9 cellular contexts compared by ENCODE assay signal in the genomic region with DNA sequence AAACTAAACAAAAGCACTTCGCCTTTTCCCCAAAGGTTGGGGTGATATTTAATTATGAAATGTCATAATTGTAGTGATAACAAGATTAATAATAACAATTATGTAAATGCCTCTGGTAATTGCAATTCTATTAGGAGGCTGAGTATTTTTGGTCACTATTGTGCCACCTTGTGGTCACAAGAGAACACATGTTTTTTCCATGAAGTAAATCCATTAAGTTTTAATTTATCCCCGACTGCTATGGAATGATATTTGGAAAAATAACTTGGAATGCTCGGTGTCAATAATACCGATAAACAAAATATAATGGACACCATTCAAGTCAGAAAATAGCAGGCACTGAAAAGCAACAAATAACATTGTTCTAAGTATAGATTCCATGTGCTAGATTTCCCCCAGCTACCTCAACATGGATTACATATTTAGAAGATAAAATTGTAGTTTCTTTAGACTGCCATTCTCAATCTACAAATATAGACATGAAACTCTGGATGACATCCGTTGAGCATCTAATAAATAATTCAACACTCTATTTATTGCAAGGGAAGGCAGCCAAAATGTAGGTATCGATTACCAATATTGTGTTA. TPM values are rescaled to one million over a fixed set of nuclear protein-coding genes. Genes with fewer than 3 reads are reported as not detected.
DNase-seq lines count a peak whose midpoint lies in the region; ATAC-seq, FAIRE-seq and TF ChIP-seq lines count a peak whose summit lies in the region.
"Had no signal": no experiment of that assay in that cellular context is flagged by ENCODE, and none has a peak within 500 bp of the region (broad histone marks: within the 10 kb centered on the region; RNA-seq: fewer than 3 reads in every experiment).

No MANE protein-coding gene starts in this region.

- ATAC-seq in HG03139 (IDR thresholded peaks at IDR 0.05; ENCODE audit: unreplicated experiment) = no peak

- no peaks in the 10 kb centered on the region for H3K36me3 ChIP-seq in mammary epithelial cell (ENCODE audit: insufficient read depth, low read length)
- H3K36me3 ChIP-seq: SJCRH30 had no signal

- peaks cover 7% of the 10 kb centered on the region for H3K4me1 Mint-ChIP-seq in nephron

- no peaks in the 10 kb centered on the region for H3K9me3 ChIP-seq in mammary epithelial cell (replicated peaks; ENCODE audit: insufficient read depth, low read length)
- H3K9me3 ChIP-seq: SJCRH30 had no signal

- H3K4me1 ChIP-seq in mammary epithelial cell (ENCODE audit: insufficient read depth, low read length) = no peaks in the 10 kb centered on the region
- H3K4me1 ChIP-seq: SJCRH30 had no signal

- peak; percentile 87 for FAIRE-seq in D721Med (lab: Jason Lieb, UNC)

- H3K27me3 Mint-ChIP-seq in nephron (ENCODE audit: low read depth) = no peaks in the 10 kb centered on the region

- H3K4me2 ChIP-seq in mammary epithelial cell (ENCODE audit: insufficient read depth, low read depth, low read length) = no peak overlapping the region

- no peak overlapping the region for H3K4me3 Mint-ChIP-seq in nephron

- no peaks in the 10 kb centered on the region for H3K9me3 Mint-ChIP-seq in nephron

- dilution Hi-C loops in mammary epithelial cell (cut with HindIII; ENCODE audit: low sequenced_read_pairs) = no loop called here

- in situ Hi-C loops in mammary epithelial cell (cut with MboI; ENCODE audit: low sequenced_read_pairs in 2 of 2) = loop anchor here in 1 of 2 donors (25.0 kb wide), 1 partner anchor 407 kb away; no protein-coding TSS in a partner anchor

- H3K9ac ChIP-seq in mammary epithelial cell (ENCODE audit: insufficient read depth, low read length) = no peak overlapping the region

- no peaks in the 10 kb centered on the region for H3K79me2 ChIP-seq in mammary epithelial cell (ENCODE audit: insufficient read depth, low read length)

- H3K27ac ChIP-seq in mammary epithelial cell (ENCODE audit: insufficient read depth, low read depth, low read length) = no peak overlapping the region
- H3K27ac ChIP-seq: SJCRH30 had no signal

- intact Hi-C loops in mammary epithelial cell (cut with micrococcal nuclease) = loop anchor here (1.0 to 5.0 kb wide), 4 partner anchors 421 to 617 kb away; no protein-coding TSS in a partner anchor

- TF ChIP-seq EP300 in Ishikawa (IDR thresholded peaks at IDR 0.05; ENCODE audit: borderline replicate concordance) = no peak

- no peak overlapping the region for H3K4me3 ChIP-seq in mammary epithelial cell (replicated peaks in 1 of 3; ENCODE audit: insufficient read depth in 1 of 3, low read depth in 2 of 3, low read length in 3 of 3)
- H3K4me3 ChIP-seq: SJCRH30 had no signal

- H4K20me1 ChIP-seq in mammary epithelial cell (ENCODE audit: insufficient read depth, low read length) = no peaks in the 10 kb centered on the region

- no TSS peak for BruUV-seq in mammary epithelial cell (replicated peaks; lab: Mats Ljungman, UMichigan)

- CTCF ChIA-PET in mammary epithelial cell (lab: Charles Lee; ENCODE audit: low non-redundant PET) = interaction anchor here (0.6 to 0.7 kb wide), 3 partner anchors 43 to 618 kb away, joined by 3 to 5 read pairs (median 5); no protein-coding TSS in a partner anchor

- H3K27me3 ChIP-seq in mammary epithelial cell (ENCODE audit: insufficient read depth, low read length) = no peaks in the 10 kb centered on the region
- H3K27me3 ChIP-seq: SJCRH30 had no signal

- H3K36me3 Mint-ChIP-seq in nephron (ENCODE audit: low read depth) = no peaks in the 10 kb centered on the region

- 17% methylated on average over 6 of the region's 6 CpGs for WGBS in mammary epithelial cell (ENCODE audit: low coverage, missing lambda C conversion rate)

- TF ChIP-seq CTCF in D721Med (IDR thresholded peaks at IDR 0.05; ENCODE audit: insufficient read depth, missing control alignments) = peak; percentile 92
- TF ChIP-seq CTCF in mammary epithelial cell (conservative IDR thresholded peaks at IDR 0.05 in 1 of 2, IDR thresholded peaks at IDR 0.05 in 1 of 2; ENCODE audit: extremely low read depth in 1 of 2, insufficient read depth in 1 of 2, low read depth in 1 of 2, low read length in 2 of 2) = peak; percentile 55 to 66
- TF ChIP-seq CTCF in nephron (IDR thresholded peaks at IDR 0.05; ENCODE audit: unreplicated experiment in 3 of 3) = peak; percentile 73 to 75 (median 74)

- peak; percentile 52 for TF ChIP-seq RAD21 in Ishikawa (IDR thresholded peaks at IDR 0.05; ENCODE audit: low read depth)

- H3K27ac Mint-ChIP-seq in nephron = no peak overlapping the region

- DNase-seq in D721Med (ENCODE audit: insufficient read length, low spot score) = no peak
- DNase-seq in mammary epithelial cell = peak; percentile 16
- no peak for DNase-seq in NK-92 (lab: John Stamatoyannopoulos, UW; ENCODE audit: unreplicated experiment)
- no peak for DNase-seq in activated CD4-positive, alpha-beta T cell treated with anti-CD3 and anti-CD28 coated beads for 1 hour
- no peak for DNase-seq in activated CD4-positive, alpha-beta T cell treated with anti-CD3 and anti-CD28 coated beads for 48 hours

- peak overlapping the region; percentile 27 for H2AFZ ChIP-seq in mammary epithelial cell (ENCODE audit: low read depth, low read length)

TF ChIP-seq in Ishikawa, 13 proteins besides CTCF, POLR2A, EP300 and RAD21:
- TF ChIP-seq TEAD4 (IDR thresholded peaks at IDR 0.05) = no peak

RNA-seq across cellular contexts. Expression of gene KCNJ2, which starts 25.0 kb away (rescaled TPM):
- total RNA-seq in mammary epithelial cell = 1 to 10 TPM in 1 of 2 donors, under 1 TPM in 1; 0.26 to 4.3 TPM
- polyA plus RNA-seq in mammary epithelial cell = 0.24 TPM
- not detected for polyA minus RNA-seq in mammary epithelial cell
